ENCODE assay signal across 11 cellular contexts in the genomic region with DNA sequence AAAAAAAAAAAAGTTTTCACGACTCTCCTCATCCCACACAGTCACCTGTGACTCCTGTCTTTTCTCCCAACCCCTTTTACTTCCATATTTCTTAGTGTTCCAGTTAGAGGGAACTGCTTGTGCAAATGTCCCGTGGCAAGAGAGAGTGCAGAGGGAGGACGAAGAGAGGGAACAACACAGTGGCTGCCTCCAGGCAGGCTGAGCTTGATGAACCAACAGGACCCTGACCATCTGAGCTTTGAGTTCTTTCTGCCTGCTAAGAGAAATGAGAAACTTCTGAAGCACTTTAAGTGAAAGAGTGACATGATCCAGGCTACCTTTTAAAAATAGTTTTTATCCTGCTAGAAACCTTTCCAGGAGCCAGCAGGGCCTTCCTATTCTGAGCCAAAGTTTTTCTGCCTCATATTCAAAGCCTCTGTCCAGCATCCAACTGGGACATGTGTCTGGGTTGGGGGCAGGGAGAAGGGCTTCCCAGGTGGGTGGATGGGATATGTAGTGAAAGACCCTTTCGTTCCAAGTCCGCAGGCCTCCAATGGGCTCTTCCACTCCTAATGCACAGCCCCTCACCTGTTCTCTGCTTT.
"Had no signal": no experiment of that assay in that cellular context is flagged by ENCODE, and none has a peak within 500 bp of the region (broad histone marks: within the 10 kb centered on the region; RNA-seq: fewer than 3 reads in every experiment).

No MANE protein-coding gene starts in this region.

- ATAC-seq: stimulated activated naive CD8-positive, alpha-beta T cell treated with anti-CD3 and anti-CD28 coated beads, Interleukin-15, amount 100 ng/mL, for 72 hours had no signal

- H3K4me3 Mint-ChIP-seq: activated naive CD4-positive, alpha-beta T cell treated with anti-CD3 and anti-CD28 coated beads, Interleukin-2, amount 10 ng/mL, durations not matched to agents 7 days and 5 days; stimulated activated naive CD8-positive, alpha-beta T cell treated with anti-CD3 and anti-CD28 coated beads, Interleukin-15, amount 100 ng/mL, for 72 hours had no signal

- H3K27ac ChIP-seq: ascending aorta, prostate gland, right lobe of liver had no signal

- H3K4me1 Mint-ChIP-seq: activated naive CD4-positive, alpha-beta T cell treated with anti-CD3 and anti-CD28 coated beads, Interleukin-2, amount 10 ng/mL, durations not matched to agents 7 days and 5 days had no signal

- H3K27ac Mint-ChIP-seq: activated naive CD4-positive, alpha-beta T cell treated with anti-CD3 and anti-CD28 coated beads, Interleukin-2, amount 10 ng/mL, durations not matched to agents 7 days and 5 days; activated T-helper 2 cell treated with anti-CD3 and anti-CD28 coated beads, Interferon-gamma antibody, Interleukin-2, Interleukin-4, amounts not matched to agents 10 μg/mL and 5 μg/mL and 100 μg/mL, durations not matched to agents 14 hours and 24 hours and 36 hours; stimulated activated naive CD8-positive, alpha-beta T cell treated with anti-CD3 and anti-CD28 coated beads, Interleukin-15, amount 100 ng/mL, for 72 hours had no signal

- DNase-seq: activated CD4-positive, alpha-beta T cell treated with anti-CD3 and anti-CD28 coated beads for 1 hour; activated CD4-positive, alpha-beta T cell treated with anti-CD3 and anti-CD28 coated beads, Interleukin-2, amount 50 U/mL, for 4 hours; activated naive CD4-positive, alpha-beta T cell treated with anti-CD3 and anti-CD28 coated beads, Interleukin-2, amount 10 ng/mL, durations not matched to agents 7 days and 5 days; activated T-cell treated with anti-CD3 and anti-CD28 coated beads, Interleukin-2, amount 50 U/mL, for 1 hour; right lobe of liver; stimulated activated naive CD8-positive, alpha-beta T cell treated with anti-CD3 and anti-CD28 coated beads, Interleukin-15, amount 100 ng/mL, for 72 hours; T-helper 1 cell; T1000 had no signal

- H3K36me3 Mint-ChIP-seq: activated naive CD4-positive, alpha-beta T cell treated with anti-CD3 and anti-CD28 coated beads, Interleukin-2, amount 10 ng/mL, durations not matched to agents 7 days and 5 days had no signal

- H3K4me1 ChIP-seq: ascending aorta had no signal

- H3K9me3 Mint-ChIP-seq: activated naive CD4-positive, alpha-beta T cell treated with anti-CD3 and anti-CD28 coated beads, Interleukin-2, amount 10 ng/mL, durations not matched to agents 7 days and 5 days; activated T-helper 2 cell treated with anti-CD3 and anti-CD28 coated beads, Interferon-gamma antibody, Interleukin-2, Interleukin-4, amounts not matched to agents 10 μg/mL and 5 μg/mL and 100 μg/mL, durations not matched to agents 14 hours and 24 hours and 36 hours; stimulated activated naive CD8-positive, alpha-beta T cell treated with anti-CD3 and anti-CD28 coated beads, Interleukin-15, amount 100 ng/mL, for 72 hours had no signal

- H3K27me3 ChIP-seq: ascending aorta, right lobe of liver had no signal
